19 cellular contexts compared by ENCODE assay signal in the genomic region with DNA sequence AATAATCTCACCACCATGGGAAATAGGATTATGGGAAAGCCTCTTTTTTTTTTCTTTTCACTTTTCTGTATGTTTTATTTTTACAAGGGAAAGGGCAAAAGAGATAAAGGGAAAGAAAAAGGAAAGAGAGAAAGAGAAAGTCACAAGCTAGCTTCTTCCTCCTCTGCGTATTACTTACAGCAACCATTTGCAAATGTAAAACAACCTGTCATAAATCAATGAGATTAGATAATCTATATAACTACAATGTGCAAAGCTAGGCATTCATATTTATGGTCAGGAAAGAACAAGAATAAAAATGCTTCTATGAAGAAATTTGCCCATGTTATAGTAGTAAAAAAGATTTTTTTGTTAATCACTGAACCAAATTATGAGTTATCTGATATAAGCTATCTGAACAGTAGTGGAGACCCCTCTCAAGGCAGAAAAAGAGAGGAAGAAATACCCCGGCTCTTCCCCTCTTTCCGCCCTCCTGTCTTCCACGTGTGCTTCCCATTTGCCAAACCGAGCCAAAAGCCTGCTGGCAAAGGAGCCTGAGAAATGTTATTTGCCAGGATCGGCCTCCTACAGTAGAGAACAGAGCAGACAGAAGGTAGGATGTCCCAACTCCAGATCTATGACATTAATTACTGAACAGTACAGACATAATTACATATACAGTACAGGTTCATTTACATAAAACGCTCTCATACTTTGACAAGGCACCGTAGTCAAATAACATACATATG. TPM values are rescaled to one million over a fixed set of nuclear protein-coding genes. Genes with fewer than 3 reads are reported as not detected.
A peak's percentile ranks its signal among the peaks of the same experiment; 100 is the strongest.
DNase-seq lines count a peak whose midpoint lies in the region; FAIRE-seq and TF ChIP-seq lines count a peak whose summit lies in the region.
"Had no signal": no experiment of that assay in that cellular context is flagged by ENCODE, and none has a peak within 500 bp of the region (broad histone marks: within the 10 kb centered on the region; RNA-seq: fewer than 3 reads in every experiment).

No MANE protein-coding gene starts in this region.

- H3K9ac ChIP-seq in astrocyte (ENCODE audit: low read length) (peak overlapping the region; percentile 82), keratinocyte (ENCODE audit: control insufficient read depth, extremely low read depth, insufficient read depth, low read length) (peak overlapping the region; percentile 74)

- peaks cover 39% of the 10 kb centered on the region for H3K4me1 Mint-ChIP-seq in astrocyte (ENCODE audit: low read depth, unreplicated experiment)
- H3K4me1 Mint-ChIP-seq: central memory CD8-positive, alpha-beta T cell; IgD-negative memory B cell; stimulated activated effector memory CD8-positive, alpha-beta T cell treated with anti-CD3 and anti-CD28 coated beads, Interleukin-12 subunit alpha, Interleukin-12 subunit beta, amount 100 ng/mL, for 72 hours had no signal

- H3K9me1 ChIP-seq in keratinocyte (ENCODE audit: control insufficient read depth, extremely low read depth, insufficient read depth, low read length), result no peaks in the 10 kb centered on the region

- FAIRE-seq in astrocyte (lab: Jason Lieb, UNC) (no peak), keratinocyte (lab: Jason Lieb, UNC) (peak; percentile 46)
- FAIRE-seq: endometrium had no signal

- no peaks in the 10 kb centered on the region for H3K36me3 Mint-ChIP-seq in astrocyte (ENCODE audit: low read depth, unreplicated experiment)
- H3K36me3 Mint-ChIP-seq: activated naive CD4-positive, alpha-beta T cell treated with anti-CD3 and anti-CD28 coated beads, Interleukin-2, amount 50 U/mL, for 72 hours; IgD-negative memory B cell; natural killer cell treated with Interleukin-12 subunit alpha and Interleukin-12 subunit beta and Interleukin-15 and Interleukin-18, amount 100 ng/mL, for 72 hours; stimulated activated effector memory CD8-positive, alpha-beta T cell treated with anti-CD3 and anti-CD28 coated beads, Interleukin-12 subunit alpha, Interleukin-12 subunit beta, amount 100 ng/mL, for 72 hours had no signal

- H4K20me1 ChIP-seq in astrocyte (ENCODE audit: insufficient read depth, low read length) (no peaks in the 10 kb centered on the region), keratinocyte (ENCODE audit: control insufficient read depth, extremely low read depth, insufficient read depth, low read length) (no peaks in the 10 kb centered on the region)

- intact Hi-C loops in stomach (cut with DNase I; ENCODE audit: low total_unique reads) (no loop called here), lower leg skin (cut with DNase I; ENCODE audit: low total_unique reads) (no loop called here)

- H3K27ac Mint-ChIP-seq in astrocyte (ENCODE audit: unreplicated experiment), result peak overlapping the region; percentile 97
- H3K27ac Mint-ChIP-seq: activated naive CD4-positive, alpha-beta T cell treated with anti-CD3 and anti-CD28 coated beads, Interleukin-2, amount 50 U/mL, for 72 hours; natural killer cell treated with Interleukin-12 subunit alpha and Interleukin-12 subunit beta and Interleukin-15 and Interleukin-18, amount 100 ng/mL, for 72 hours; stimulated activated effector memory CD8-positive, alpha-beta T cell treated with anti-CD3 and anti-CD28 coated beads, Interleukin-12 subunit alpha, Interleukin-12 subunit beta, amount 100 ng/mL, for 72 hours had no signal

- no peaks in the 10 kb centered on the region for H3K36me3 ChIP-seq in ACC112 (ENCODE audit: insufficient read depth, low read length)
- no peaks in the 10 kb centered on the region for H3K36me3 ChIP-seq in astrocyte (ENCODE audit: insufficient read depth, low read length)
- peaks cover 0 to 4% of the 10 kb centered on the region in 2 experiments for H3K36me3 ChIP-seq in keratinocyte (ENCODE audit: control insufficient read depth in 2 of 2, extremely low read depth in 1 of 2, insufficient read depth in 2 of 2, low read length in 2 of 2)
- H3K36me3 ChIP-seq in stomach, result no peaks in the 10 kb centered on the region
- H3K36me3 ChIP-seq: heart left ventricle had no signal

- dilution Hi-C loops in keratinocyte (cut with MboI; ENCODE audit: extremely low pct_ligation_motif_present, low sequenced_read_pairs), result no loop called here

- no peak overlapping the region for H3K4me3 Mint-ChIP-seq in astrocyte (ENCODE audit: unreplicated experiment)
- H3K4me3 Mint-ChIP-seq: central memory CD8-positive, alpha-beta T cell; IgD-negative memory B cell; natural killer cell treated with Interleukin-12 subunit alpha and Interleukin-12 subunit beta and Interleukin-15 and Interleukin-18, amount 100 ng/mL, for 72 hours; stimulated activated effector memory CD8-positive, alpha-beta T cell treated with anti-CD3 and anti-CD28 coated beads, Interleukin-12 subunit alpha, Interleukin-12 subunit beta, amount 100 ng/mL, for 72 hours had no signal

- no peaks in the 10 kb centered on the region for H3K9me3 ChIP-seq in astrocyte (ENCODE audit: insufficient read depth, low read depth, low read length)
- no peaks in the 10 kb centered on the region for H3K9me3 ChIP-seq in keratinocyte (ENCODE audit: control insufficient read depth, low read depth, low read length)
- no peaks in the 10 kb centered on the region for H3K9me3 ChIP-seq in stomach
- H3K9me3 ChIP-seq: heart left ventricle had no signal

- no peaks in the 10 kb centered on the region for H3K27me3 ChIP-seq in ACC112 (ENCODE audit: insufficient read depth, low read length)
- no peaks in the 10 kb centered on the region for H3K27me3 ChIP-seq in astrocyte (ENCODE audit: insufficient read depth, low read length)
- H3K27me3 ChIP-seq in keratinocyte (ENCODE audit: control insufficient read depth, extremely low read depth, insufficient read depth, low read length), result no peaks in the 10 kb centered on the region
- H3K27me3 ChIP-seq in stomach, result no peaks in the 10 kb centered on the region
- H3K27me3 ChIP-seq: heart left ventricle had no signal

- peaks cover 2% of the 10 kb centered on the region for H3K9me3 Mint-ChIP-seq in astrocyte (ENCODE audit: unreplicated experiment)
- H3K9me3 Mint-ChIP-seq: central memory CD8-positive, alpha-beta T cell; natural killer cell treated with Interleukin-12 subunit alpha and Interleukin-12 subunit beta and Interleukin-15 and Interleukin-18, amount 100 ng/mL, for 72 hours had no signal

- TF ChIP-seq EP300 in stomach (IDR thresholded peaks at IDR 0.05), result no peak

- DNase-seq in LHCN-M2 (ENCODE audit: low read depth) (peak; percentile 14), astrocyte (ENCODE audit: low read depth) (peak; percentile 66), keratinocyte (ENCODE audit: low read depth, low spot score) (no peak), OCI-M1 (lab: John Stamatoyannopoulos, UW) (no peak), nucleus accumbens (lab: John Stamatoyannopoulos, UW) (no peak), stomach (no peak), lower leg skin (ENCODE audit: low spot score in 2 of 2) (no peak)
- DNase-seq: left cardiac atrium, NCI-H1105 treated with DMSO at 0.1 percent for 48 hours, T-helper 2 cell had no signal

- no peak for TF ChIP-seq POLR2A in stomach (IDR thresholded peaks at IDR 0.05)
- TF ChIP-seq POLR2A in lower leg skin (IDR thresholded peaks at IDR 0.05), result no peak

- 48 to 67% (median 60%) methylated on average over 8 of the region's 8 CpGs for WGBS in stomach, 5 donors
- 45% methylated on average over 8 of the region's 8 CpGs for WGBS in lower leg skin, 2 donors

- H3K27me3 Mint-ChIP-seq in astrocyte (ENCODE audit: low read depth, unreplicated experiment), result no peaks in the 10 kb centered on the region
- H3K27me3 Mint-ChIP-seq: central memory CD8-positive, alpha-beta T cell; IgD-negative memory B cell had no signal

- H3K79me2 ChIP-seq in ACC112 (ENCODE audit: control insufficient read depth, insufficient read depth, low read length, unreplicated experiment) (peaks cover 30% of the 10 kb centered on the region), astrocyte (ENCODE audit: insufficient read depth, low read length) (peaks cover 38% of the 10 kb centered on the region), keratinocyte (ENCODE audit: control insufficient read depth, insufficient read depth, low read length) (peaks cover 37% of the 10 kb centered on the region)

- no peak for TF ChIP-seq CTCF in astrocyte (IDR thresholded peaks at IDR 0.05; ENCODE audit: insufficient read depth, low read depth, low read length)
- no peak for TF ChIP-seq CTCF in keratinocyte (optimal IDR thresholded peaks at IDR 0.05 in 1 of 3, IDR thresholded peaks at IDR 0.05 in 1 of 3, conservative IDR thresholded peaks at IDR 0.05 in 1 of 3; ENCODE audit: extremely low read depth in 1 of 3, insufficient read depth in 2 of 3, low read length in 3 of 3)
- no peak for TF ChIP-seq CTCF in stomach (IDR thresholded peaks at IDR 0.05)
- no peak for TF ChIP-seq CTCF in lower leg skin (IDR thresholded peaks at IDR 0.05)

- H3K4me3 ChIP-seq in ACC112 (ENCODE audit: low read depth, low read length) (no peak overlapping the region), astrocyte (ENCODE audit: insufficient read depth, low read depth, low read length) (no peak overlapping the region), keratinocyte (ENCODE audit: control insufficient read depth in 2 of 3, extremely low read depth in 1 of 3, insufficient read depth in 2 of 3, low read depth in 1 of 3, low read length in 3 of 3) (peak overlapping the region in 2 of 3 experiments; percentile 50 to 68), stomach (no peak overlapping the region), lower leg skin (ENCODE audit: low read depth, poor library complexity, severe bottlenecking) (no peak overlapping the region)
- H3K4me3 ChIP-seq: heart left ventricle had no signal

- peak overlapping the region; percentile 18 for H2AFZ ChIP-seq in ACC112 (ENCODE audit: low read length, unreplicated experiment)
- no peak overlapping the region for H2AFZ ChIP-seq in astrocyte (ENCODE audit: low read depth, low read length)
- H2AFZ ChIP-seq in keratinocyte (ENCODE audit: control insufficient read depth, low read length), result peak overlapping the region; percentile 74

- peaks cover 43% of the 10 kb centered on the region for H3K4me1 ChIP-seq in ACC112 (ENCODE audit: control insufficient read depth, insufficient read depth, low read length, unreplicated experiment)
- H3K4me1 ChIP-seq in astrocyte (ENCODE audit: insufficient read depth, low read length), result peaks cover 34% of the 10 kb centered on the region
- H3K4me1 ChIP-seq in keratinocyte (ENCODE audit: control insufficient read depth, extremely low read depth, insufficient read depth, low read length), result peaks cover 36% of the 10 kb centered on the region
- peaks cover 0 to 23% (median 5%) of the 10 kb centered on the region in 4 donors for H3K4me1 ChIP-seq in stomach

- peak overlapping the region; percentile 99 for H3K27ac ChIP-seq in ACC112 (ENCODE audit: low read depth, low read length)
- H3K27ac ChIP-seq in astrocyte (ENCODE audit: low read depth, low read length), result peak overlapping the region; percentile 99
- H3K27ac ChIP-seq in keratinocyte (ENCODE audit: control insufficient read depth, insufficient read depth, low read length), result peak overlapping the region; percentile 95
- no peak overlapping the region for H3K27ac ChIP-seq in stomach
- H3K27ac ChIP-seq: heart left ventricle had no signal

- peak overlapping the region; percentile 45 for H3K4me2 ChIP-seq in astrocyte (ENCODE audit: low read length)
- H3K4me2 ChIP-seq in keratinocyte (ENCODE audit: control insufficient read depth, extremely low read depth, insufficient read depth, low read depth, low read length), result peak overlapping the region; percentile 92

RNA-seq across cellular contexts. Expression of gene ARHGAP32, which starts 50.2 kb away (rescaled TPM):
- total RNA-seq in LHCN-M2 (2014; rRNA removed), result 6.7 and 9.3 TPM in 2 replicates
- 2.2 TPM for polyA plus RNA-seq in LHCN-M2 (2012)
- total RNA-seq in astrocyte, result 20.6 and 21.6 TPM in 2 replicates
- polyA plus RNA-seq in keratinocyte, result 10.8 to 13.0 TPM (median 12.3 TPM) in 3 replicates
- 11.4 TPM for polyA plus RNA-seq in keratinocyte (2011; ENCODE audit: low read depth)
- polyA plus RNA-seq in keratinocyte (2011; cell fraction: cytosol; rRNA removed), result 6.0 and 9.5 TPM in 2 replicates
- 33.4 and 33.7 TPM in 2 replicates for polyA plus RNA-seq in keratinocyte (2011; cell fraction: nucleus; rRNA removed)
- polyA plus RNA-seq in keratinocyte (2012; ENCODE audit: low replicate concordance), result 8.1 and 12.5 TPM in 2 replicates
- polyA minus RNA-seq in keratinocyte, result 28.3 to 40.0 TPM (median 37.6 TPM) in 3 replicates
- 13.0 TPM for polyA minus RNA-seq in keratinocyte (2011; cell fraction: cytosol; rRNA and poly(A)+ RNA removed)
- 27.0 and 61.4 TPM in 2 replicates for polyA minus RNA-seq in keratinocyte (2011; cell fraction: nucleus; rRNA and poly(A)+ RNA removed)
- total RNA-seq in stomach, result 10 to 100 TPM; 30.0 to 70.1 (median 45.5) TPM
- 1 to 10 TPM; 2.9 to 4.6 (median 4.3) TPM for polyA plus RNA-seq in stomach
- total RNA-seq in lower leg skin, result 10 to 100 TPM; 49.1 to 54.9 (median 49.3) TPM
- total RNA-seq: OCI-LY7 had no signal

Comparison
In these comparisons a context has a peak if more than half of its experiments do, and no peak if none do; other contexts are left out.
1. H3K27ac ChIP-seq: peak in ACC112 (single experiment), astrocyte (single experiment) and keratinocyte (single experiment); none in stomach (0 of 5).
2. H3K4me3 ChIP-seq: peak in keratinocyte (2 of 3); none in ACC112 (single experiment), astrocyte (single experiment), stomach (0 of 4) and lower leg skin (single experiment).
3. DNase-seq: peak in LHCN-M2 (single experiment) and astrocyte (single experiment); none in keratinocyte (single experiment), OCI-M1 (single experiment), nucleus accumbens (0 of 56), stomach (single experiment) and lower leg skin (0 of 2).